In genomic region chr1:170075186-170075585, GRCh38 we compare ENCODE assay signal across 1 cellular context.
TF ChIP-seq lines count a peak whose summit lies in the region.

No MANE protein-coding gene starts in this region.

TF ChIP-seq in H1, 55 proteins besides CTCF, POLR2A, EP300 and RAD21 (continued from another document):
- no peak for TF ChIP-seq ASH2L (IDR thresholded peaks at IDR 0.05; ENCODE audit: low read length)
- TF ChIP-seq CEBPB (IDR thresholded peaks at IDR 0.05; ENCODE audit: low read depth, low read length) = no peak
- TF ChIP-seq RFX5 (IDR thresholded peaks at IDR 0.05; ENCODE audit: borderline replicate concordance, low read depth, low read length) = no peak
- TF ChIP-seq KDM4A (IDR thresholded peaks at IDR 0.05; ENCODE audit: low read depth, low read length, severe bottlenecking) = no peak
- no peak for TF ChIP-seq CHD7 (IDR thresholded peaks at IDR 0.05; ENCODE audit: insufficient replicate concordance, low read length)
- TF ChIP-seq, protein P1, sequence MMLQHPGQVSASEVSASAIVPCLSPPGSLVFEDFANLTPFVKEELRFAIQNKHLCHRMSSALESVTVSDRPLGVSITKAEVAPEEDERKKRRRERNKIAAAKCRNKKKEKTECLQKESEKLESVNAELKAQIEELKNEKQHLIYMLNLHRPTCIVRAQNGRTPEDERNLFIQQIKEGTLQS (IDR thresholded peaks at IDR 0.05; ENCODE audit: insufficient read depth, low read depth, low read length) = no peak
